28 cellular contexts compared by ENCODE assay signal in the genomic region with DNA sequence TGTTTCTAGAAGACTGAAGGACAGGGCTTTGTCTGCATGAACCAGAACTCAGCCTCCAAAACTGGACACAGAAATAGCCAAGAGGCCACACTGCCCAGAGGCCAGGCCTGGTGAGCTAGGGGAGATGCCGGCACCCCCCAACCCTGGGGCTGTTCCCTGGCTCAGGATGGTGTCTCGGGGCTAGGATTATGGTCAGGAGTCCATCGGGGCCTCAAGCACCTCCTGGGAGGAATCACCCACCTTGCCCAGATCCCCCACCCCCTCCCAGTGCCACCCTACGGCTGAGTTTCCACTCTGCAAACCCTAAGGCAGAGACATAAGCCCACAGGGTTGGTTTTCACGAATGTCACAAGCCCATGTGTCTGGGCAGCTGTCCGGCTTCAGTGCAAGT. TPM values are rescaled to one million over a fixed set of nuclear protein-coding genes. Genes with fewer than 3 reads are reported as not detected.
DNase-seq lines count a peak whose midpoint lies in the region; ATAC-seq and TF ChIP-seq lines count a peak whose summit lies in the region.
"Had no signal": no experiment of that assay in that cellular context is flagged by ENCODE, and none has a peak within 500 bp of the region (broad histone marks: within the 10 kb centered on the region; RNA-seq: fewer than 3 reads in every experiment).

No MANE protein-coding gene starts in this region.

- POLR2A ChIA-PET in activated B cell treated with CpG ODN at 0.5 μM for 24 hours (lab: Charles Lee): interaction anchor here (0.7 to 4.2 kb wide), 8 partner anchors 10 to 52 kb away, joined by 4 to 39 read pairs (median 10); a partner anchor contains a TSS

- no peaks in the 10 kb centered on the region for H3K9me3 Mint-ChIP-seq in IgD-negative memory B cell
- H3K9me3 Mint-ChIP-seq in activated B cell treated with CpG ODN at 0.5 μM for 24 hours: no peaks in the 10 kb centered on the region
- H3K9me3 Mint-ChIP-seq: activated CD4-positive, alpha-beta memory T cell treated with anti-CD3 and anti-CD28 coated beads for 36 hours; CD4-positive, alpha-beta memory T cell; stimulated activated naive CD8-positive, alpha-beta T cell treated with anti-CD3 and anti-CD28 coated beads, Interleukin-15, amount 100 ng/mL, for 72 hours had no signal

- DNase-seq in activated CD8-positive, alpha-beta memory T cell treated with anti-CD3 and anti-CD28 coated beads, Interleukin-2, amount 50 U/mL, for 4 hours: peak; percentile 21
- no peak for DNase-seq in activated CD8-positive, alpha-beta memory T cell treated with anti-CD3 and anti-CD28 coated beads for 24 hours
- DNase-seq in activated B cell treated with CpG ODN at 0.5 μM for 24 hours (no peak), esophagus squamous epithelium (lab: John Stamatoyannopoulos, UW) (no peak), T-helper 9 cell (no peak)
- DNase-seq: 8988T; activated CD8-positive, alpha-beta memory T cell treated with anti-CD3 and anti-CD28 coated beads, Interleukin-2, amount 50 U/mL, for 48 hours; activated effector memory CD4-positive, alpha-beta T cell treated with Interleukin-2 at 50 U/mL for 16 hours; colonic mucosa; effector CD8-positive, alpha-beta T cell; foreskin fibroblast; NCI-H146; NCI-H226; NCI-H69; small intestine; stimulated activated naive CD8-positive, alpha-beta T cell treated with anti-CD3 and anti-CD28 coated beads, Interleukin-15, amount 100 ng/mL, for 72 hours had no signal

- no peak overlapping the region for H3K4me3 ChIP-seq in esophagus squamous epithelium
- H3K4me3 ChIP-seq: ascending aorta, cardiac muscle cell, colonic mucosa, pancreas, SK-N-MC, thoracic aorta had no signal

- H3K27ac Mint-ChIP-seq in IgD-negative memory B cell (peak overlapping the region in 2 of 3 donors; percentile 78 to 92), activated B cell treated with CpG ODN at 0.5 μM for 24 hours (peak overlapping the region; percentile 12)
- H3K27ac Mint-ChIP-seq: activated CD4-positive, alpha-beta memory T cell treated with anti-CD3 and anti-CD28 coated beads for 36 hours; activated naive CD8-positive, alpha-beta T cell had no signal

- CTCF ChIA-PET in activated B cell treated with CpG ODN at 0.5 μM for 24 hours (lab: Charles Lee): interaction anchor here (1.5 to 2.0 kb wide), 5 partner anchors 18 to 52 kb away, joined by 7 to 22 read pairs (median 8); no protein-coding TSS in a partner anchor

- H3K4me3 Mint-ChIP-seq in IgD-negative memory B cell (no peak overlapping the region), activated B cell treated with CpG ODN at 0.5 μM for 24 hours (no peak overlapping the region)
- H3K4me3 Mint-ChIP-seq: activated CD4-positive, alpha-beta memory T cell treated with anti-CD3 and anti-CD28 coated beads for 36 hours; activated naive CD8-positive, alpha-beta T cell; CD4-positive, alpha-beta memory T cell; stimulated activated naive CD8-positive, alpha-beta T cell treated with anti-CD3 and anti-CD28 coated beads, Interleukin-15, amount 100 ng/mL, for 72 hours had no signal

- no CpG with 5 or more reads among the region's 6 CpGs for WGBS in esophagus squamous epithelium, 2 donors

- peaks cover 25 to 96% (median 28%) of the 10 kb centered on the region in 3 donors for H3K4me1 ChIP-seq in esophagus squamous epithelium
- H3K4me1 ChIP-seq: ascending aorta, colonic mucosa, pancreas had no signal

- H3K27me3 ChIP-seq in esophagus squamous epithelium: peaks cover 0 to 42% (median 0%) of the 10 kb centered on the region in 4 donors
- H3K27me3 ChIP-seq: ascending aorta, cardiac muscle cell, colonic mucosa, pancreas had no signal

- H3K27me3 Mint-ChIP-seq in IgD-negative memory B cell (no peaks in the 10 kb centered on the region), activated B cell treated with CpG ODN at 0.5 μM for 24 hours (no peaks in the 10 kb centered on the region)
- H3K27me3 Mint-ChIP-seq: activated CD4-positive, alpha-beta memory T cell treated with anti-CD3 and anti-CD28 coated beads for 36 hours; activated naive CD8-positive, alpha-beta T cell; CD4-positive, alpha-beta memory T cell; stimulated activated naive CD8-positive, alpha-beta T cell treated with anti-CD3 and anti-CD28 coated beads, Interleukin-15, amount 100 ng/mL, for 72 hours had no signal

- H3K4me1 Mint-ChIP-seq in IgD-negative memory B cell: peaks cover 4 to 11% (median 6%) of the 10 kb centered on the region in 3 donors
- H3K4me1 Mint-ChIP-seq in activated B cell treated with CpG ODN at 0.5 μM for 24 hours: peaks cover 33% of the 10 kb centered on the region
- H3K4me1 Mint-ChIP-seq: CD4-positive, alpha-beta memory T cell had no signal

- TF ChIP-seq CTCF in activated B cell treated with CpG ODN at 0.5 μM for 24 hours (IDR thresholded peaks at IDR 0.05) (no peak), esophagus squamous epithelium (IDR thresholded peaks at IDR 0.05) (no peak)

- H3K27ac ChIP-seq in esophagus squamous epithelium: peak overlapping the region; percentile 28 to 85 (median 78)
- H3K27ac ChIP-seq: ascending aorta, cardiac muscle cell, colonic mucosa, pancreas, SK-N-MC, thoracic aorta had no signal

- intact Hi-C loops in activated B cell treated with CpG ODN at 0.5 μM for 24 hours (cut with micrococcal nuclease) (loop anchor here (2.0 kb wide), 1 partner anchor 21 kb away; no protein-coding TSS in a partner anchor), esophagus squamous epithelium (cut with DNase I) (no loop called here)

- H3K9me3 ChIP-seq in esophagus squamous epithelium: no peaks in the 10 kb centered on the region
- H3K9me3 ChIP-seq: ascending aorta, colonic mucosa, pancreas, thoracic aorta had no signal

- ATAC-seq in activated B cell treated with CpG ODN at 0.5 μM for 24 hours (ENCODE audit: low read depth): no peak
- no peak for ATAC-seq in GM19395 (IDR thresholded peaks at IDR 0.05; ENCODE audit: unreplicated experiment)
- no peak for ATAC-seq in GM18868 (IDR thresholded peaks at IDR 0.05; ENCODE audit: unreplicated experiment)
- ATAC-seq: esophagus mucosa; stimulated activated naive CD8-positive, alpha-beta T cell treated with anti-CD3 and anti-CD28 coated beads, Interleukin-15, amount 100 ng/mL, for 72 hours had no signal

- peaks cover 0 to 59% (median 3%) of the 10 kb centered on the region in 3 donors for H3K36me3 ChIP-seq in esophagus squamous epithelium
- H3K36me3 ChIP-seq: ascending aorta, colonic mucosa, thoracic aorta had no signal

- H3K36me3 Mint-ChIP-seq in IgD-negative memory B cell: no peaks in the 10 kb centered on the region
- peaks cover 63% of the 10 kb centered on the region for H3K36me3 Mint-ChIP-seq in activated B cell treated with CpG ODN at 0.5 μM for 24 hours (ENCODE audit: low read depth)

- no peak for TF ChIP-seq POLR2A in esophagus squamous epithelium (IDR thresholded peaks at IDR 0.05)

RNA-seq across cellular contexts. Expression of a gene that starts 37.2 kb away (rescaled TPM):
- polyA plus RNA-seq in IgD-negative memory B cell: 6.9 TPM
- total RNA-seq in activated B cell treated with CpG ODN at 0.5 μM for 24 hours (106 and 111 TPM in 2 replicates), esophagus squamous epithelium (100 to 1,000 TPM in 3 of 4 donors, 10 to 100 TPM in 1; 75.3 to 179 (median 145) TPM)
